In the genomic region with DNA sequence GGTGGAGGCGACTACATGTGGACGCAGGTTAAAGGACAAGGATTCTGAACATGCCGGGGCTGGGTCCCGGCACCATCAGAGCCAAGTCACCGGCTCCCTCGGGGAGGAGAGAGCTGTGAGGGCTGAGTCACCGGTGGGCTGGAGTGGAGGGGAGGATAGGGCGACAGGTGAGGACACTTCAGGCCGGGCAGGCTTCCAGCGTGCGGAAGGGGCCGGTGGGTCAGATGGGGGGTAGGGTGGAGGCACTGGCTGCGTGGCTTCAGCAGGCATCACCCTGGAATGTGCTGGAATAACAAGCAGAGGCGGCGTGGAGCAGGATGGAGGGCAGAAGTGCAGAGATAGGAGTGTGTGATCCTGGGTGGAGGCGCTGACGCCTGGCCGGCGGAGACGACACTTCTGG, we compare ENCODE assay signal across 6 cellular contexts.
A peak's percentile ranks its signal among the peaks of the same experiment; 100 is the strongest.
DNase-seq lines count a peak whose midpoint lies in the region; ATAC-seq and TF ChIP-seq lines count a peak whose summit lies in the region.
"Not testable (repeated sequence)": the region's sequence is repeated elsewhere in the genome, so short reads cannot be mapped to it uniquely, and the experiment has no call there.

No MANE protein-coding gene starts in this region.

- not testable (repeated sequence) for H3K9me3 ChIP-seq in BLaER1; PC-3 (ENCODE audit: low read length); lower lobe of right lung; upper lobe of right lung

- not testable (repeated sequence) for TF ChIP-seq CTCF in PC-3 (conservative IDR thresholded peaks at IDR 0.05; ENCODE audit: low read depth, low read length); foreskin keratinocyte (conservative IDR thresholded peaks at IDR 0.05); lower lobe of right lung (IDR thresholded peaks at IDR 0.05); upper lobe of right lung (IDR thresholded peaks at IDR 0.05)

- not testable (repeated sequence) for H3K79me2 ChIP-seq in PC-3 (ENCODE audit: low read length)

- ATAC-seq in PC-3 (peak; percentile 64), SK-N-SH treated with all-trans-retinoic acid at 6 μM for 48 hours (peak; percentile 33; the same call in 2 of the 3 replicates), foreskin keratinocyte (peak; percentile 66), lower lobe of right lung (peak; percentile 64 to 81), upper lobe of right lung (peak; percentile 49)

- not testable (repeated sequence) for H4K20me1 ChIP-seq in BLaER1; PC-3 (ENCODE audit: low read length)

- not testable (repeated sequence) for H3K4me3 ChIP-seq in BLaER1; PC-3 (ENCODE audit: low read length); lower lobe of right lung; upper lobe of right lung

- POLR2A ChIA-PET in PC-3 (lab: Charles Lee; ENCODE audit: unreplicated experiment): not testable (repeated sequence)

- H2AFZ ChIP-seq in PC-3 (ENCODE audit: low read length): not testable (repeated sequence)

- H3K27ac ChIP-seq in BLaER1; PC-3 (ENCODE audit: low read length); foreskin keratinocyte; lower lobe of right lung; upper lobe of right lung: not testable (repeated sequence)

- H3K9ac ChIP-seq in BLaER1; PC-3 (ENCODE audit: low read length): not testable (repeated sequence)

- not testable (repeated sequence) for H3K9me2 ChIP-seq in PC-3 (replicated peaks; ENCODE audit: low read length)

- intact Hi-C loops in PC-3 (cut with micrococcal nuclease); lower lobe of right lung (cut with DNase I); upper lobe of right lung (cut with DNase I): not testable (repeated sequence)

- 0 out of 2 replicates have a peak overlapping the region, but pooled peaks have one; percentile 17 for H3K4me2 ChIP-seq in BLaER1
- H3K4me2 ChIP-seq in PC-3 (ENCODE audit: low read length): not testable (repeated sequence)

- H3K4me1 ChIP-seq in BLaER1; PC-3 (ENCODE audit: insufficient read depth, low read length); foreskin keratinocyte; lower lobe of right lung; upper lobe of right lung: not testable (repeated sequence)

- not testable (repeated sequence) for H3F3A ChIP-seq in PC-3 (ENCODE audit: low read length, unreplicated experiment)

- BruUV-seq in PC-3 (replicated peaks; lab: Mats Ljungman, UMichigan): not testable (repeated sequence)

- CTCF ChIA-PET in PC-3 (lab: Charles Lee): not testable (repeated sequence)

- DNase-seq in PC-3, foreskin keratinocyte, lower lobe of right lung, upper lobe of right lung: not testable (repeated sequence)

- not testable (repeated sequence) for H3K27me3 ChIP-seq in BLaER1; PC-3 (ENCODE audit: low read length); foreskin keratinocyte; lower lobe of right lung (ENCODE audit: low read depth); upper lobe of right lung

- H3K36me3 ChIP-seq in BLaER1; PC-3 (ENCODE audit: low read depth, low read length); lower lobe of right lung; upper lobe of right lung: not testable (repeated sequence)
